ENCODE assay signal across 8 cellular contexts in genomic region chr19:49696865-49697264, GRCh38.
"Had no signal": no experiment of that assay in that cellular context is flagged by ENCODE, and none has a peak within 500 bp of the region (broad histone marks: within the 10 kb centered on the region; RNA-seq: fewer than 3 reads in every experiment).

No MANE protein-coding gene starts in this region.

- ATAC-seq: GM23338 had no signal

- H3K4me2 ChIP-seq: GM23338 had no signal

- H3K4me3 Mint-ChIP-seq: GM23338, H9 had no signal

- H3K9me3 Mint-ChIP-seq: GM23338, H9 had no signal

- DNase-seq: H9, HCEC 1CT, IMR-90, KG1 had no signal

- H3K4me3 ChIP-seq: GM23338 had no signal

- H3K27ac Mint-ChIP-seq: GM23338, H9 had no signal

- FAIRE-seq: H1, H54, HTR-8/SVneo had no signal
